In genomic region chr12:124928095-124928911, GRCh38 we compare ENCODE assay signal across 1 cellular context.
TF ChIP-seq lines count a peak whose summit lies in the region.

No MANE protein-coding gene starts in this region.

TF ChIP-seq in K562, 482 proteins besides CTCF, POLR2A, EP300 and RAD21 (continued from another document and continues in another):
- no peak for TF ChIP-seq HBP1 (CRISPR knock-in tag; IDR thresholded peaks at IDR 0.05)
- TF ChIP-seq NR2C1 (IDR thresholded peaks at IDR 0.05) = no peak; the same call in 1 of the 2 replicates
- TF ChIP-seq NR2C1 (tag; IDR thresholded peaks at IDR 0.05) = 0 out of 2 replicates have a peak, but pooled peaks have one; percentile 9
- TF ChIP-seq FOXK2 (conservative IDR thresholded peaks at IDR 0.05 in 1 of 2, IDR thresholded peaks at IDR 0.05 in 1 of 2; ENCODE audit: low read depth in 2 of 2) = no peak
- no peak for TF ChIP-seq MNT (conservative IDR thresholded peaks at IDR 0.05)
- no peak for TF ChIP-seq PHB (CRISPR knock-in tag; IDR thresholded peaks at IDR 0.05)
- no peak for TF ChIP-seq ZNF75A (CRISPR knock-in tag; IDR thresholded peaks at IDR 0.05)
- TF ChIP-seq GTF2F1 (IDR thresholded peaks at IDR 0.05; ENCODE audit: low read depth, low read length) = no peak
- TF ChIP-seq SAP30 (IDR thresholded peaks at IDR 0.05; ENCODE audit: borderline replicate concordance, insufficient read depth, low read depth, low read length, poor library complexity, severe bottlenecking) = no peak
- TF ChIP-seq MTA1 (IDR thresholded peaks at IDR 0.05; ENCODE audit: borderline replicate concordance) = no peak
- 0 out of 2 replicates have a peak, but pooled peaks have one; percentile 58 for TF ChIP-seq NR1H2 (CRISPR knock-in tag; IDR thresholded peaks at IDR 0.05)
- 0 out of 2 replicates have a peak, but pooled peaks have one; percentile 28 for TF ChIP-seq TFAP4 (CRISPR knock-in tag; IDR thresholded peaks at IDR 0.05; ENCODE audit: borderline replicate concordance)
- no peak for TF ChIP-seq ZNF277 (CRISPR knock-in tag; IDR thresholded peaks at IDR 0.05; ENCODE audit: borderline replicate concordance)
- TF ChIP-seq CTCFL (IDR thresholded peaks at IDR 0.05; ENCODE audit: borderline replicate concordance, insufficient read depth, low read depth, low read length, poor library complexity, severe bottlenecking) = no peak
- no peak for TF ChIP-seq MBD2 (IDR thresholded peaks at IDR 0.05; ENCODE audit: borderline replicate concordance, low read depth)
- no peak for TF ChIP-seq CEBPG (CRISPR knock-in tag; IDR thresholded peaks at IDR 0.05)
- TF ChIP-seq CEBPG (tag; conservative IDR thresholded peaks at IDR 0.05 in 1 of 2, IDR thresholded peaks at IDR 0.05 in 1 of 2) = no peak
- TF ChIP-seq PCBP1 (IDR thresholded peaks at IDR 0.05; ENCODE audit: low read depth, low read length, poor library complexity, severe bottlenecking) = no peak
- TF ChIP-seq CHAMP1 (IDR thresholded peaks at IDR 0.05) = no peak
- no peak for TF ChIP-seq SAFB (IDR thresholded peaks at IDR 0.05; ENCODE audit: borderline replicate concordance, low read depth, low read length)
- TF ChIP-seq ZNF280A (IDR thresholded peaks at IDR 0.05; ENCODE audit: low read depth, partially characterized antibody) = no peak
- peak; percentile 55; the same call in 1 of the 2 replicates for TF ChIP-seq PKNOX1 (IDR thresholded peaks at IDR 0.05)
- no peak for TF ChIP-seq SRSF1 (IDR thresholded peaks at IDR 0.05; ENCODE audit: low read depth, low read length)
- TF ChIP-seq TAF15 (IDR thresholded peaks at IDR 0.05; ENCODE audit: low read depth, low read length) = no peak
- TF ChIP-seq RBM14 (IDR thresholded peaks at IDR 0.05; ENCODE audit: borderline replicate concordance, insufficient read depth, low read depth, low read length) = no peak
- no peak for TF ChIP-seq ZNF436 (CRISPR knock-in tag; IDR thresholded peaks at IDR 0.05)
- no peak for TF ChIP-seq KAT7 (CRISPR knock-in tag; IDR thresholded peaks at IDR 0.05; ENCODE audit: borderline replicate concordance)
- TF ChIP-seq ZNF431 (CRISPR knock-in tag; IDR thresholded peaks at IDR 0.05) = no peak
- no peak for TF ChIP-seq LARP7 (IDR thresholded peaks at IDR 0.05)
- TF ChIP-seq ZBTB49 (CRISPR knock-in tag; IDR thresholded peaks at IDR 0.05; ENCODE audit: borderline replicate concordance) = no peak
- TF ChIP-seq RB1 (IDR thresholded peaks at IDR 0.05; ENCODE audit: low read depth) = no peak
- peak; percentile 81; the same call in 1 of the 2 replicates for TF ChIP-seq ZNF3 (CRISPR knock-in tag; IDR thresholded peaks at IDR 0.05)
- no peak for TF ChIP-seq CLOCK (CRISPR knock-in tag; IDR thresholded peaks at IDR 0.05; ENCODE audit: borderline replicate concordance)
- TF ChIP-seq ETV5 (CRISPR knock-in tag; IDR thresholded peaks at IDR 0.05; ENCODE audit: low read depth) = 0 out of 2 replicates have a peak, but pooled peaks have one; percentile 73
- no peak for TF ChIP-seq TAL1 (IDR thresholded peaks at IDR 0.05)
- TF ChIP-seq TCF3 (CRISPR knock-in tag; IDR thresholded peaks at IDR 0.05) = 0 out of 2 replicates have a peak, but pooled peaks have one; percentile 6
- TF ChIP-seq NELFE (IDR thresholded peaks at IDR 0.05; ENCODE audit: insufficient read depth, insufficient read length) = no peak
